Comparison of ENCODE assay signal across 6 cellular contexts in genomic region chr5:177402271-177403043, GRCh38. TPM values are rescaled to one million over a fixed set of nuclear protein-coding genes. Genes with fewer than 3 reads are reported as not detected.
A peak's percentile ranks its signal among the peaks of the same experiment; 100 is the strongest.
DNase-seq lines count a peak whose midpoint lies in the region; ATAC-seq and TF ChIP-seq lines count a peak whose summit lies in the region.

No MANE protein-coding gene starts in this region.

- H3K9me3 ChIP-seq in CD4-positive, alpha-beta T cell (ENCODE audit: control insufficient read depth, low read length): no peaks in the 10 kb centered on the region

- DNase-seq in CD4-positive, alpha-beta T cell: peak; percentile 52 to 73 (median 67)
- DNase-seq in NCI-H128 (lab: John Stamatoyannopoulos, UW; ENCODE audit: unreplicated experiment): peak; percentile 69
- DNase-seq in activated CD8-positive, alpha-beta T cell treated with anti-CD3 and anti-CD28 coated beads for 36 hours: peak; percentile 82
- peak; percentile 75 for DNase-seq in glomerular visceral epithelial cell (ENCODE audit: extremely low spot score)
- DNase-seq in stimulated activated CD4-positive, alpha-beta T cell treated with anti-CD3 and anti-CD28 coated beads, TNF-alpha, amount 100 ng/mL, for 48 hours (ENCODE audit: low read depth in 3 of 3): peak; percentile 61 to 63 (median 63)
- DNase-seq in midbrain (lab: John Stamatoyannopoulos, UW): no peak

- no peaks in the 10 kb centered on the region for H3K27me3 Mint-ChIP-seq in CD4-positive, alpha-beta T cell
- peaks cover 23% of the 10 kb centered on the region for H3K27me3 Mint-ChIP-seq in activated CD8-positive, alpha-beta T cell treated with anti-CD3 and anti-CD28 coated beads for 36 hours

- CTCF ChIA-PET in CD4-positive, alpha-beta T cell (lab: Charles Lee): interaction anchor here (0.6 to 9.7 kb wide), 21 partner anchors 8 to 730 kb away, joined by 3 to 352 read pairs (median 11); partner anchors contain the start of genes GRK6, LMAN2, PRR7 and RGS14
- CTCF ChIA-PET in activated CD8-positive, alpha-beta T cell treated with anti-CD3 and anti-CD28 coated beads for 36 hours (lab: Charles Lee): interaction anchor here (0.7 to 10.5 kb wide), 32 partner anchors 11 to 289 kb away, joined by 3 to 415 read pairs (median 12); partner anchors contain the start of genes GRK6, LMAN2, MXD3 and PDLIM7

- peak overlapping the region; percentile 87 for H3K4me3 Mint-ChIP-seq in CD4-positive, alpha-beta T cell
- peak overlapping the region; percentile 73 for H3K4me3 Mint-ChIP-seq in activated CD8-positive, alpha-beta T cell treated with anti-CD3 and anti-CD28 coated beads for 36 hours

- peaks cover 23% of the 10 kb centered on the region for H3K4me1 Mint-ChIP-seq in CD4-positive, alpha-beta T cell (ENCODE audit: low read depth)
- H3K4me1 Mint-ChIP-seq in activated CD8-positive, alpha-beta T cell treated with anti-CD3 and anti-CD28 coated beads for 36 hours (ENCODE audit: low read depth): peaks cover 26% of the 10 kb centered on the region

- H3K27ac Mint-ChIP-seq in CD4-positive, alpha-beta T cell: peak overlapping the region; percentile 72
- H3K27ac Mint-ChIP-seq in activated CD8-positive, alpha-beta T cell treated with anti-CD3 and anti-CD28 coated beads for 36 hours: no peak overlapping the region

- intact Hi-C loops in CD4-positive, alpha-beta T cell (cut with DNase I, micrococcal nuclease): loop anchor here (1.0 to 2.0 kb wide), 3 partner anchors 12 to 54 kb away; no protein-coding TSS in a partner anchor
- intact Hi-C loops in activated CD8-positive, alpha-beta T cell treated with anti-CD3 and anti-CD28 coated beads for 36 hours (cut with micrococcal nuclease): loop anchor here (2.0 kb wide), 1 partner anchor 52 kb away; no protein-coding TSS in a partner anchor

- peak; percentile 61 for TF ChIP-seq CTCF in CD4-positive, alpha-beta T cell (IDR thresholded peaks at IDR 0.05)
- TF ChIP-seq CTCF in activated CD8-positive, alpha-beta T cell treated with anti-CD3 and anti-CD28 coated beads for 36 hours (IDR thresholded peaks at IDR 0.05): no peak

- peak; percentile 68 for ATAC-seq in CD4-positive, alpha-beta T cell (ENCODE audit: poor library complexity)
- peak; percentile 52 for ATAC-seq in activated CD8-positive, alpha-beta T cell treated with anti-CD3 and anti-CD28 coated beads for 36 hours

- H3K36me3 Mint-ChIP-seq in CD4-positive, alpha-beta T cell (ENCODE audit: low read depth): no peaks in the 10 kb centered on the region
- H3K36me3 Mint-ChIP-seq in activated CD8-positive, alpha-beta T cell treated with anti-CD3 and anti-CD28 coated beads for 36 hours (ENCODE audit: low read depth): no peaks in the 10 kb centered on the region

- H3K27ac ChIP-seq in CD4-positive, alpha-beta T cell (ENCODE audit: low read depth, low read length): no peak overlapping the region

- POLR2A ChIA-PET in CD4-positive, alpha-beta T cell (lab: Charles Lee): interaction anchor here (0.9 to 11.0 kb wide), 19 partner anchors 12 to 95 kb away, joined by 3 to 435 read pairs (median 5); partner anchors contain the start of genes GRK6, LMAN2, PDLIM7 and PRR7
- POLR2A ChIA-PET in activated CD8-positive, alpha-beta T cell treated with anti-CD3 and anti-CD28 coated beads for 36 hours (lab: Charles Lee): interaction anchor here (0.9 to 7.4 kb wide), 12 partner anchors 13 to 289 kb away, joined by 3 to 140 read pairs (median 8); partner anchors contain the start of genes GRK6 and PRR7

- H3K9me3 Mint-ChIP-seq in CD4-positive, alpha-beta T cell: no peaks in the 10 kb centered on the region
- no peaks in the 10 kb centered on the region for H3K9me3 Mint-ChIP-seq in activated CD8-positive, alpha-beta T cell treated with anti-CD3 and anti-CD28 coated beads for 36 hours

- no peaks in the 10 kb centered on the region for H3K27me3 ChIP-seq in CD4-positive, alpha-beta T cell (ENCODE audit: control insufficient read depth, insufficient read depth, low read length)

RNA-seq across cellular contexts. Expression of gene PFN3, which starts 2.0 kb away (rescaled TPM):
- not detected for total RNA-seq in CD4-positive, alpha-beta T cell
- total RNA-seq in activated CD8-positive, alpha-beta T cell treated with anti-CD3 and anti-CD28 coated beads for 36 hours: not detected

RNA-seq across cellular contexts. Expression of gene F12, which starts 6.9 kb away (rescaled TPM):
- total RNA-seq in CD4-positive, alpha-beta T cell: under 1 TPM; 0.20 to 0.60 TPM
- 1 to 10 TPM; 7.9 TPM for total RNA-seq in activated CD8-positive, alpha-beta T cell treated with anti-CD3 and anti-CD28 coated beads for 36 hours

RNA-seq across cellular contexts. Expression of gene SLC34A1, which starts 18.2 kb away (rescaled TPM):
- not detected for total RNA-seq in CD4-positive, alpha-beta T cell
- under 1 TPM; 0.29 to 0.43 TPM for total RNA-seq in activated CD8-positive, alpha-beta T cell treated with anti-CD3 and anti-CD28 coated beads for 36 hours

RNA-seq across cellular contexts. Expression of gene GRK6, which starts 24.0 kb away (rescaled TPM):
- 100 to 1,000 TPM; 186 to 192 TPM for total RNA-seq in CD4-positive, alpha-beta T cell
- total RNA-seq in activated CD8-positive, alpha-beta T cell treated with anti-CD3 and anti-CD28 coated beads for 36 hours: 100 to 1,000 TPM; 133 to 137 TPM

RNA-seq across cellular contexts. Expression of gene PRR7, which starts 44.2 kb away (rescaled TPM):
- total RNA-seq in CD4-positive, alpha-beta T cell: 10 to 100 TPM; 23.3 to 23.5 TPM
- 10 to 100 TPM; 32.6 to 36.4 TPM for total RNA-seq in activated CD8-positive, alpha-beta T cell treated with anti-CD3 and anti-CD28 coated beads for 36 hours

Comparison
In these comparisons a context has a peak if more than half of its experiments do, and no peak if none do; other contexts are left out.
1. RNA of gene F12, which starts 6.9 kb away (total RNA-seq): 7.9 TPM in activated CD8-positive, alpha-beta T cell treated with anti-CD3 and anti-CD28 coated beads for 36 hours; 0.20 to 0.60 TPM in CD4-positive, alpha-beta T cell; every median in the first group is over 4 times any median in the second.